ENCODE assay signal across 8 cellular contexts in genomic region chr6:138004423-138005287, GRCh38.
DNase-seq lines count a peak whose midpoint lies in the region; ATAC-seq and TF ChIP-seq lines count a peak whose summit lies in the region.

No MANE protein-coding gene starts in this region.

- H3K36me3 ChIP-seq in kidney epithelial cell (ENCODE audit: control insufficient read depth, insufficient read depth, low read length) = no peaks in the 10 kb centered on the region

- no peaks in the 10 kb centered on the region for H3K9me3 Mint-ChIP-seq in activated naive CD8-positive, alpha-beta T cell treated with anti-CD3 and anti-CD28 coated beads, Interleukin-2, amount 50 U/mL, for 24 hours

- peak; percentile 71 for ATAC-seq in activated naive CD8-positive, alpha-beta T cell treated with anti-CD3 and anti-CD28 coated beads, Interleukin-2, amount 50 U/mL, for 24 hours
- ATAC-seq in GM21515 (IDR thresholded peaks at IDR 0.05; ENCODE audit: unreplicated experiment) (no peak), HG03025 (IDR thresholded peaks at IDR 0.05; ENCODE audit: low FRiP score, unreplicated experiment) (no peak), GM18858 (IDR thresholded peaks at IDR 0.05; ENCODE audit: unreplicated experiment) (no peak)

- DNase-seq in AML-193 (lab: John Stamatoyannopoulos, UW) = peak; percentile 70 to 72
- peak; percentile 53 for DNase-seq in GM10266 (ENCODE audit: extremely low spot score)
- peak; percentile 54 for DNase-seq in NCI-H1417 treated with DMSO at 0.1 percent for 48 hours (lab: John Stamatoyannopoulos, UW)
- peak; percentile 26 for DNase-seq in activated naive CD8-positive, alpha-beta T cell treated with anti-CD3 and anti-CD28 coated beads, Interleukin-2, amount 50 U/mL, for 24 hours
- no peak for DNase-seq in kidney epithelial cell (ENCODE audit: low read depth)

- no peak overlapping the region for H3K27ac Mint-ChIP-seq in activated naive CD8-positive, alpha-beta T cell treated with anti-CD3 and anti-CD28 coated beads, Interleukin-2, amount 50 U/mL, for 24 hours

- no peak overlapping the region for H3K4me3 Mint-ChIP-seq in activated naive CD8-positive, alpha-beta T cell treated with anti-CD3 and anti-CD28 coated beads, Interleukin-2, amount 50 U/mL, for 24 hours

- peak; percentile 70 for TF ChIP-seq CTCF in GM10266 (IDR thresholded peaks at IDR 0.05; ENCODE audit: control insufficient read depth, insufficient read depth, low read depth, missing control alignments)
- TF ChIP-seq CTCF in kidney epithelial cell (IDR thresholded peaks at IDR 0.05; ENCODE audit: insufficient read depth, low read length, poor library complexity, severe bottlenecking) = peak; percentile 57

- no peak overlapping the region for H3K4me3 ChIP-seq in kidney epithelial cell (ENCODE audit: low read depth, low read length)

- no peaks in the 10 kb centered on the region for H3K27me3 ChIP-seq in kidney epithelial cell (ENCODE audit: control insufficient read depth, insufficient read depth, low read length)

- peaks cover 7% of the 10 kb centered on the region for H3K4me1 Mint-ChIP-seq in activated naive CD8-positive, alpha-beta T cell treated with anti-CD3 and anti-CD28 coated beads, Interleukin-2, amount 50 U/mL, for 24 hours

- no peaks in the 10 kb centered on the region for H3K36me3 Mint-ChIP-seq in activated naive CD8-positive, alpha-beta T cell treated with anti-CD3 and anti-CD28 coated beads, Interleukin-2, amount 50 U/mL, for 24 hours (ENCODE audit: low read depth)

- peaks cover 4% of the 10 kb centered on the region for H3K27me3 Mint-ChIP-seq in activated naive CD8-positive, alpha-beta T cell treated with anti-CD3 and anti-CD28 coated beads, Interleukin-2, amount 50 U/mL, for 24 hours
